Comparison of ENCODE assay signal across 24 cellular contexts in genomic region chr16:27827765-27828164, GRCh38.
"Had no signal": no experiment of that assay in that cellular context is flagged by ENCODE, and none has a peak within 500 bp of the region (broad histone marks: within the 10 kb centered on the region; RNA-seq: fewer than 3 reads in every experiment).

No MANE protein-coding gene starts in this region.

- H3K4me3 ChIP-seq: gastrocnemius medialis, lung, mucosa of descending colon, prostate gland, right atrium auricular region, thoracic aorta, transverse colon had no signal

- H3K36me3 ChIP-seq: gastrocnemius medialis, prostate gland, right atrium auricular region, thoracic aorta, transverse colon had no signal

- H3K36me3 Mint-ChIP-seq: mesothelial cell of epicardium had no signal

- H3K27me3 ChIP-seq: gastrocnemius medialis, right atrium auricular region had no signal

- H3K9me3 ChIP-seq: gastrocnemius medialis, prostate gland had no signal

- ATAC-seq: esophagus mucosa; gastrocnemius medialis; left lobe of liver; mucosa of descending colon; naive thymus-derived CD4-positive, alpha-beta T cell; stimulated activated memory B cell treated with anti-CD40 and anti-IgM and Interleukin-4, amounts not matched to agents 10 μg/mL and 1 μg/mL and 100 μg/mL, for 72 hours had no signal

- H3K4me3 Mint-ChIP-seq: memory B cell; mesothelial cell of epicardium; naive thymus-derived CD4-positive, alpha-beta T cell; nephron; stimulated activated memory B cell treated with anti-CD40 and anti-IgM and Interleukin-4, amounts not matched to agents 10 μg/mL and 1 μg/mL and 100 μg/mL, for 72 hours; stimulated activated naive CD8-positive, alpha-beta T cell treated with anti-CD3 and anti-CD28 coated beads, Interleukin-15, Interleukin-2, amounts not matched to agents 100 ng/mL and 50 ng/mL, for 24 hours had no signal

- DNase-seq: cortex of kidney; foreskin fibroblast; gastrocnemius medialis; kidney; mucosa of descending colon; naive thymus-derived CD4-positive, alpha-beta T cell; nucleus accumbens; small intestine; stimulated activated CD4-positive, alpha-beta T cell treated with anti-CD3 and anti-CD28 coated beads, Interleukin-12 subunit alpha, Interleukin-12 subunit beta, amount 100 ng/mL, for 4 hours; stimulated activated CD4-positive, alpha-beta T cell treated with anti-CD3 and anti-CD28 coated beads, Interleukin-2, amount 100 ng/mL, for 24 hours; stimulated activated CD4-positive, alpha-beta T cell treated with anti-CD3 and anti-CD28 coated beads, Interleukin-4, amount 100 ng/mL, for 4 hours; transverse colon had no signal

- H3K4me1 ChIP-seq: gastrocnemius medialis, right atrium auricular region, transverse colon had no signal

- H3K27ac ChIP-seq: epithelial cell of prostate, gastrocnemius medialis, prostate gland, right atrium auricular region, thoracic aorta, transverse colon had no signal

- H3K4me1 Mint-ChIP-seq: stimulated activated memory B cell treated with anti-CD40 and anti-IgM and Interleukin-4, amounts not matched to agents 10 μg/mL and 1 μg/mL and 100 μg/mL, for 72 hours had no signal

- H3K27me3 Mint-ChIP-seq: stimulated activated memory B cell treated with anti-CD40 and anti-IgM and Interleukin-4, amounts not matched to agents 10 μg/mL and 1 μg/mL and 100 μg/mL, for 72 hours had no signal

- H3K27ac Mint-ChIP-seq: memory B cell; mesothelial cell of epicardium; naive thymus-derived CD4-positive, alpha-beta T cell; nephron; stimulated activated memory B cell treated with anti-CD40 and anti-IgM and Interleukin-4, amounts not matched to agents 10 μg/mL and 1 μg/mL and 100 μg/mL, for 72 hours; stimulated activated naive CD8-positive, alpha-beta T cell treated with anti-CD3 and anti-CD28 coated beads, Interleukin-15, Interleukin-2, amounts not matched to agents 100 ng/mL and 50 ng/mL, for 24 hours had no signal
